Comparison of ENCODE assay signal across 8 cellular contexts in genomic region chr17:50426814-50427787, GRCh38. TPM values are rescaled to one million over a fixed set of nuclear protein-coding genes. Genes with fewer than 3 reads are reported as not detected.
DNase-seq lines count a peak whose midpoint lies in the region; ATAC-seq, FAIRE-seq and TF ChIP-seq lines count a peak whose summit lies in the region.

No MANE protein-coding gene starts in this region.

- H3K36me3 Mint-ChIP-seq in CD8-positive, alpha-beta T cell, result no peaks in the 10 kb centered on the region
- peaks cover 18% of the 10 kb centered on the region for H3K36me3 Mint-ChIP-seq in MCF 10A (ENCODE audit: insufficient read depth, unreplicated experiment)

- TF ChIP-seq POLR2A in Raji (IDR thresholded peaks at IDR 0.05; ENCODE audit: insufficient read depth, low read depth, low read length), result peak; percentile 56; the same call in 1 of the 2 replicates

- H3K9me3 ChIP-seq in CD8-positive, alpha-beta T cell (ENCODE audit: low read length), result no peaks in the 10 kb centered on the region
- no peaks in the 10 kb centered on the region for H3K9me3 ChIP-seq in keratinocyte (ENCODE audit: control insufficient read depth, low read depth, low read length)

- H3K36me3 ChIP-seq in CD8-positive, alpha-beta T cell (ENCODE audit: insufficient read depth, low read length), result no peaks in the 10 kb centered on the region
- no peaks in the 10 kb centered on the region; the same call in 1 of the 2 replicates for H3K36me3 ChIP-seq in H7 (replicated peaks; ENCODE audit: control insufficient read depth, insufficient read depth, low read length)
- peaks cover 0 to 3% of the 10 kb centered on the region in 2 experiments for H3K36me3 ChIP-seq in keratinocyte (ENCODE audit: control insufficient read depth in 2 of 2, extremely low read depth in 1 of 2, insufficient read depth in 2 of 2, low read length in 2 of 2)

- peaks cover 21% of the 10 kb centered on the region for H3K4me1 ChIP-seq in CD8-positive, alpha-beta T cell (ENCODE audit: insufficient read depth, low read length)
- peaks cover 66% of the 10 kb centered on the region for H3K4me1 ChIP-seq in keratinocyte (ENCODE audit: control insufficient read depth, extremely low read depth, insufficient read depth, low read length)

- TF ChIP-seq CTCF in CD8-positive, alpha-beta T cell (IDR thresholded peaks at IDR 0.05), result no peak
- no peak for TF ChIP-seq CTCF in MCF 10A (IDR thresholded peaks at IDR 0.05; ENCODE audit: unreplicated experiment)
- peak; percentile 42 to 69 (median 62) for TF ChIP-seq CTCF in keratinocyte (optimal IDR thresholded peaks at IDR 0.05 in 1 of 3, IDR thresholded peaks at IDR 0.05 in 1 of 3, conservative IDR thresholded peaks at IDR 0.05 in 1 of 3; ENCODE audit: extremely low read depth in 1 of 3, insufficient read depth in 2 of 3, low read length in 3 of 3)

- CTCF ChIA-PET in CD8-positive, alpha-beta T cell (lab: Charles Lee), result interaction anchor here (1.7 to 1.8 kb wide), 2 partner anchors 30 to 65 kb away, joined by 4 to 6 read pairs; partner anchors contain the start of gene LRRC59
- CTCF ChIA-PET in MCF 10A (lab: Yijun Ruan, JAX), result interaction anchor here (0.5 to 4.0 kb wide), 9 partner anchors 10 to 399 kb away, joined by 3 to 37 read pairs (median 3); partner anchors contain the start of gene LRRC59

- peak in 3 of 7 experiments; percentile 11 to 51 (median 27) for DNase-seq in CD8-positive, alpha-beta T cell
- DNase-seq in H7, result peak; percentile 77
- DNase-seq in MCF 10A (ENCODE audit: unreplicated experiment), result peak; percentile 29
- no peak for DNase-seq in keratinocyte (ENCODE audit: low read depth, low spot score)
- peak; percentile 19 for DNase-seq in stimulated activated CD4-positive, alpha-beta T cell treated with anti-CD3 and anti-CD28 coated beads, Interleukin-4, amount 100 ng/mL, for 24 hours

- ATAC-seq in CD8-positive, alpha-beta T cell, result peak; percentile 32
- ATAC-seq in GM18502 (IDR thresholded peaks at IDR 0.05; ENCODE audit: poor library complexity, unreplicated experiment) (no peak), HG02798 (IDR thresholded peaks at IDR 0.05; ENCODE audit: poor library complexity, unreplicated experiment) (no peak)

- H3K27ac ChIP-seq in CD8-positive, alpha-beta T cell (ENCODE audit: low read depth, low read length), result peak overlapping the region; percentile 5
- H3K27ac ChIP-seq in keratinocyte (ENCODE audit: control insufficient read depth, insufficient read depth, low read length), result peak overlapping the region; percentile 69

- peak overlapping the region; percentile 77 for H3K4me3 ChIP-seq in CD8-positive, alpha-beta T cell (ENCODE audit: low read depth, low read length)
- H3K4me3 ChIP-seq in H7 (ENCODE audit: insufficient read depth, low read depth, low read length) (peak overlapping the region; percentile 60), keratinocyte (ENCODE audit: control insufficient read depth in 2 of 3, extremely low read depth in 1 of 3, insufficient read depth in 2 of 3, low read depth in 1 of 3, low read length in 3 of 3) (peak overlapping the region; percentile 67 to 85 (median 83))

- POLR2A ChIA-PET in CD8-positive, alpha-beta T cell (lab: Charles Lee), result interaction anchor here (1.5 to 2.9 kb wide), 2 partner anchors 30 to 81 kb away, joined by 5 to 17 read pairs; partner anchors contain the start of genes LRRC59 and XYLT2
- POLR2A ChIA-PET in MCF 10A (lab: Yijun Ruan, JAX), result interaction anchor here (0.5 to 6.5 kb wide), 18 partner anchors 9 to 446 kb away, joined by 3 to 76 read pairs (median 4); partner anchors contain the start of genes EME1, LRRC59, MRPL27 and RSAD1

- intact Hi-C loops in CD8-positive, alpha-beta T cell (cut with DNase I, micrococcal nuclease), result loop anchor here (1.0 to 10.0 kb wide), 6 partner anchors 30 to 440 kb away; partner anchors contain the start of genes LRRC59 (in 2 of the 2), RSAD1 (in 2 of the 2), EME1 (in 1 of the 2) and MRPL27 (in 1 of the 2)
- intact Hi-C loops in MCF 10A (cut with micrococcal nuclease), result no loop called here

- no peaks in the 10 kb centered on the region for H3K27me3 Mint-ChIP-seq in CD8-positive, alpha-beta T cell (ENCODE audit: low read depth)
- no peaks in the 10 kb centered on the region for H3K27me3 Mint-ChIP-seq in MCF 10A (ENCODE audit: insufficient read depth, unreplicated experiment)

- dilution Hi-C loops in keratinocyte (cut with MboI; ENCODE audit: extremely low pct_ligation_motif_present, low sequenced_read_pairs), result no loop called here

- H3K9me3 Mint-ChIP-seq in CD8-positive, alpha-beta T cell, result no peaks in the 10 kb centered on the region
- no peaks in the 10 kb centered on the region for H3K9me3 Mint-ChIP-seq in MCF 10A (ENCODE audit: unreplicated experiment)

- H2AFZ ChIP-seq in keratinocyte (ENCODE audit: control insufficient read depth, low read length), result peak overlapping the region; percentile 61

- TSS peak; percentile 35 for BruUV-seq in MCF 10A (replicated peaks; lab: Mats Ljungman, UMichigan)

- peaks cover 26% of the 10 kb centered on the region for H3K79me2 ChIP-seq in keratinocyte (ENCODE audit: control insufficient read depth, insufficient read depth, low read length)

- FAIRE-seq in keratinocyte (lab: Jason Lieb, UNC), result peak; percentile 51

- peaks cover 26% of the 10 kb centered on the region for H3K4me1 Mint-ChIP-seq in CD8-positive, alpha-beta T cell (ENCODE audit: low read depth)
- H3K4me1 Mint-ChIP-seq in MCF 10A (ENCODE audit: insufficient read depth, unreplicated experiment), result peaks cover 15% of the 10 kb centered on the region

- no peaks in the 10 kb centered on the region for H3K9me1 ChIP-seq in keratinocyte (ENCODE audit: control insufficient read depth, extremely low read depth, insufficient read depth, low read length)

- H3K27me3 ChIP-seq in CD8-positive, alpha-beta T cell (ENCODE audit: insufficient read depth, low read length), result no peaks in the 10 kb centered on the region
- H3K27me3 ChIP-seq in H7 (ENCODE audit: control insufficient read depth, insufficient read depth, low read length) (peaks cover 7% of the 10 kb centered on the region), keratinocyte (ENCODE audit: control insufficient read depth, extremely low read depth, insufficient read depth, low read length) (no peaks in the 10 kb centered on the region)

- peak overlapping the region; percentile 87 for H3K4me3 Mint-ChIP-seq in CD8-positive, alpha-beta T cell
- peak overlapping the region; percentile 71 for H3K4me3 Mint-ChIP-seq in MCF 10A (ENCODE audit: unreplicated experiment)

- H3K27ac Mint-ChIP-seq in CD8-positive, alpha-beta T cell, result peak overlapping the region; percentile 79
- peak overlapping the region; percentile 93 for H3K27ac Mint-ChIP-seq in MCF 10A (ENCODE audit: low read depth, unreplicated experiment)

- no peaks in the 10 kb centered on the region for H4K20me1 ChIP-seq in keratinocyte (ENCODE audit: control insufficient read depth, extremely low read depth, insufficient read depth, low read length)

- peak overlapping the region; percentile 84 for H3K9ac ChIP-seq in keratinocyte (ENCODE audit: control insufficient read depth, extremely low read depth, insufficient read depth, low read length)

- H3K4me2 ChIP-seq in keratinocyte (ENCODE audit: control insufficient read depth, extremely low read depth, insufficient read depth, low read depth, low read length), result peak overlapping the region; percentile 100

RNA-seq across cellular contexts. Expression of gene ACSF2, which starts 1.1 kb away (rescaled TPM):
- 10 to 100 TPM; 12.5 to 12.9 TPM for total RNA-seq in CD8-positive, alpha-beta T cell
- total RNA-seq in H7 (2014; rRNA removed; shearing (Covaris generic)), result 14.8 and 16.2 TPM in 2 replicates
- 10.5 and 17.8 TPM in 2 replicates for total RNA-seq in MCF 10A (2022)
- polyA plus RNA-seq in keratinocyte, result 57.6 to 102 TPM (median 71.9 TPM) in 3 replicates
- polyA plus RNA-seq in keratinocyte (2011; ENCODE audit: low read depth), result 101 TPM
- 44.9 and 50.9 TPM in 2 replicates for polyA plus RNA-seq in keratinocyte (2011; cell fraction: cytosol; rRNA removed)
- 241 and 303 TPM in 2 replicates for polyA plus RNA-seq in keratinocyte (2011; cell fraction: nucleus; rRNA removed)
- 46.5 and 47.5 TPM in 2 replicates for polyA plus RNA-seq in keratinocyte (2012; ENCODE audit: low replicate concordance)
- 92.0 to 164 TPM (median 110 TPM) in 3 replicates for polyA minus RNA-seq in keratinocyte
- 35.7 TPM for polyA minus RNA-seq in keratinocyte (2011; cell fraction: cytosol; rRNA and poly(A)+ RNA removed)
- 93.2 and 125 TPM in 2 replicates for polyA minus RNA-seq in keratinocyte (2011; cell fraction: nucleus; rRNA and poly(A)+ RNA removed)

RNA-seq across cellular contexts. Expression of gene LRRC59, which starts 29.8 kb away (rescaled TPM):
- 10 to 100 TPM; 59.1 to 59.9 TPM for total RNA-seq in CD8-positive, alpha-beta T cell
- 105 and 119 TPM in 2 replicates for total RNA-seq in H7 (2014; rRNA removed; shearing (Covaris generic))
- total RNA-seq in MCF 10A (2022), result 306 and 344 TPM in 2 replicates
- polyA plus RNA-seq in keratinocyte, result 90.4 to 162 TPM (median 152 TPM) in 3 replicates
- polyA plus RNA-seq in keratinocyte (2011; ENCODE audit: low read depth), result 25.2 TPM
- 134 and 193 TPM in 2 replicates for polyA plus RNA-seq in keratinocyte (2011; cell fraction: cytosol; rRNA removed)
- 99.4 and 102 TPM in 2 replicates for polyA plus RNA-seq in keratinocyte (2011; cell fraction: nucleus; rRNA removed)
- polyA plus RNA-seq in keratinocyte (2012; ENCODE audit: low replicate concordance), result 52.5 and 197 TPM in 2 replicates
- 122 to 199 TPM (median 164 TPM) in 3 replicates for polyA minus RNA-seq in keratinocyte
- polyA minus RNA-seq in keratinocyte (2011; cell fraction: cytosol; rRNA and poly(A)+ RNA removed), result 102 TPM
- 38.3 and 62.2 TPM in 2 replicates for polyA minus RNA-seq in keratinocyte (2011; cell fraction: nucleus; rRNA and poly(A)+ RNA removed)

RNA-seq across cellular contexts. Expression of gene CHAD, which starts 41.6 kb away (rescaled TPM):
- total RNA-seq in CD8-positive, alpha-beta T cell, result not detected
- not detected in 2 replicates for total RNA-seq in H7 (2014; rRNA removed; shearing (Covaris generic))
- not detected in 2 replicates for total RNA-seq in MCF 10A (2022)
- polyA plus RNA-seq in keratinocyte, result not detected in 3 replicates
- polyA plus RNA-seq in keratinocyte (2011; ENCODE audit: low read depth), result not detected
- polyA plus RNA-seq in keratinocyte (2011; cell fraction: cytosol; rRNA removed), result not detected in 2 replicates
- polyA plus RNA-seq in keratinocyte (2011; cell fraction: nucleus; rRNA removed), result not detected in 2 replicates
- polyA plus RNA-seq in keratinocyte (2012; ENCODE audit: low replicate concordance), result 0.48 and 0.80 TPM in 2 replicates
- polyA minus RNA-seq in keratinocyte, result not detected in 3 replicates
- polyA minus RNA-seq in keratinocyte (2011; cell fraction: cytosol; rRNA and poly(A)+ RNA removed), result not detected
- not detected in 2 replicates for polyA minus RNA-seq in keratinocyte (2011; cell fraction: nucleus; rRNA and poly(A)+ RNA removed)

RNA-seq across cellular contexts. Expression of gene RSAD1, which starts 51.6 kb away (rescaled TPM):
- total RNA-seq in CD8-positive, alpha-beta T cell, result 10 to 100 TPM; 46.4 to 46.9 TPM
- total RNA-seq in H7 (2014; rRNA removed; shearing (Covaris generic)), result 28.4 and 38.1 TPM in 2 replicates
- total RNA-seq in MCF 10A (2022), result 25.2 and 28.7 TPM in 2 replicates
- 25.5 to 28.5 TPM (median 28.2 TPM) in 3 replicates for polyA plus RNA-seq in keratinocyte
- polyA plus RNA-seq in keratinocyte (2011; ENCODE audit: low read depth), result 11.0 TPM
- polyA plus RNA-seq in keratinocyte (2011; cell fraction: cytosol; rRNA removed), result 14.4 and 15.4 TPM in 2 replicates
- 58.5 and 61.1 TPM in 2 replicates for polyA plus RNA-seq in keratinocyte (2011; cell fraction: nucleus; rRNA removed)
- polyA plus RNA-seq in keratinocyte (2012; ENCODE audit: low replicate concordance), result 20.2 and 28.1 TPM in 2 replicates
- polyA minus RNA-seq in keratinocyte, result 15.0 to 22.0 TPM (median 20.6 TPM) in 3 replicates
- polyA minus RNA-seq in keratinocyte (2011; cell fraction: cytosol; rRNA and poly(A)+ RNA removed), result 16.1 TPM
- polyA minus RNA-seq in keratinocyte (2011; cell fraction: nucleus; rRNA and poly(A)+ RNA removed), result 22.8 and 23.6 TPM in 2 replicates

RNA-seq across cellular contexts. Expression of gene EME1, which starts 54.1 kb away (rescaled TPM):
- under 1 TPM; 0.53 to 0.60 TPM for total RNA-seq in CD8-positive, alpha-beta T cell
- total RNA-seq in H7 (2014; rRNA removed; shearing (Covaris generic)), result 21.7 and 28.2 TPM in 2 replicates
- 6.0 and 6.7 TPM in 2 replicates for total RNA-seq in MCF 10A (2022)
- 1.6 to 5.6 TPM (median 4.7 TPM) in 3 replicates for polyA plus RNA-seq in keratinocyte
- not detected for polyA plus RNA-seq in keratinocyte (2011; ENCODE audit: low read depth)
- 1.1 and 1.2 TPM in 2 replicates for polyA plus RNA-seq in keratinocyte (2011; cell fraction: cytosol; rRNA removed)
- 7.0 and 7.7 TPM in 2 replicates for polyA plus RNA-seq in keratinocyte (2011; cell fraction: nucleus; rRNA removed)
- polyA plus RNA-seq in keratinocyte (2012; ENCODE audit: low replicate concordance), result 0.31 and 3.6 TPM in 2 replicates
- 1.1 to 4.0 TPM (median 1.4 TPM) in 3 replicates for polyA minus RNA-seq in keratinocyte
- polyA minus RNA-seq in keratinocyte (2011; cell fraction: cytosol; rRNA and poly(A)+ RNA removed), result not detected
- polyA minus RNA-seq in keratinocyte (2011; cell fraction: nucleus; rRNA and poly(A)+ RNA removed), result 0.32 and 3.1 TPM in 2 replicates

Comparison
In these comparisons a context has a peak if more than half of its experiments do, and no peak if none do; other contexts are left out.
1. CTCF ChIP-seq: peak in keratinocyte (3 of 3); none in CD8-positive, alpha-beta T cell (single experiment) and MCF 10A (single experiment).
2. Peak in every context shown above with its lines, with median percentiles within 50 percentile points of each other: H3K4me3 ChIP-seq.